ENCODE assay signal across 8 cellular contexts in genomic region chr12:65407388-65408149, GRCh38.
"Had no signal": no experiment of that assay in that cellular context is flagged by ENCODE, and none has a peak within 500 bp of the region (broad histone marks: within the 10 kb centered on the region; RNA-seq: fewer than 3 reads in every experiment).

No MANE protein-coding gene starts in this region.

- H3K4me2 ChIP-seq: KMS-11 had no signal

- H2AFZ ChIP-seq: GM23248 had no signal

- H3K27ac ChIP-seq: GM23248, KMS-11 had no signal

- H3K36me3 ChIP-seq: HAP-1 had no signal

- FAIRE-seq: HTR-8/SVneo had no signal

- H3K9ac ChIP-seq: GM23248, KMS-11 had no signal

- H3K9me3 ChIP-seq: HAP-1 had no signal

- ATAC-seq: HCT116 had no signal

- H3K4me1 ChIP-seq: HAP-1 had no signal

- H3K4me3 ChIP-seq: GM23248, HAP-1 had no signal

- DNase-seq: GM23248, GOT3, H7, KBM-7 had no signal
